In genomic region chr2:96664366-96664765, GRCh38 we compare ENCODE assay signal across 22 cellular contexts. TPM values are rescaled to one million over a fixed set of nuclear protein-coding genes. Genes with fewer than 3 reads are reported as not detected.
DNase-seq lines count a peak whose midpoint lies in the region; ATAC-seq and TF ChIP-seq lines count a peak whose summit lies in the region.
"Had no signal": no experiment of that assay in that cellular context is flagged by ENCODE, and none has a peak within 500 bp of the region (broad histone marks: within the 10 kb centered on the region; RNA-seq: fewer than 3 reads in every experiment).

No MANE protein-coding gene starts in this region.

- peak overlapping the region; percentile 19 for H3K9ac ChIP-seq in adipocyte (ENCODE audit: low read length)
- peak overlapping the region; percentile 43 for H3K9ac ChIP-seq in skeletal muscle satellite cell (ENCODE audit: low read depth, low read length)

- H3K36me3 ChIP-seq in adipocyte (ENCODE audit: control insufficient read depth, insufficient read depth, low read length, severe bottlenecking): no peaks in the 10 kb centered on the region
- H3K36me3 ChIP-seq in skeletal muscle satellite cell (ENCODE audit: insufficient read depth, low read length): no peaks in the 10 kb centered on the region
- H3K36me3 ChIP-seq: spleen had no signal

- no peaks in the 10 kb centered on the region for H3K27me3 ChIP-seq in adipocyte (replicated peaks; ENCODE audit: control insufficient read depth, insufficient read depth, low read length)
- H3K27me3 ChIP-seq in skeletal muscle satellite cell (ENCODE audit: control insufficient read depth, insufficient read depth, low read length): peaks cover 2% of the 10 kb centered on the region
- H3K27me3 ChIP-seq: foreskin keratinocyte, spleen had no signal

- H3K4me3 Mint-ChIP-seq in activated CD4-positive, alpha-beta T cell treated with anti-CD3 and anti-CD28 coated beads, Interleukin-2, amount 10 ng/mL, durations not matched to agents 7 days and 5 days: no peak overlapping the region

- H3K4me3 ChIP-seq in adipocyte (ENCODE audit: low read length) (no peak overlapping the region), fibroblast of mammary gland (ENCODE audit: control insufficient read depth, low read depth, low read length) (no peak overlapping the region), skeletal muscle satellite cell (ENCODE audit: low read length) (no peak overlapping the region)
- H3K4me3 ChIP-seq: spleen had no signal

- H3K9me3 Mint-ChIP-seq in activated CD4-positive, alpha-beta T cell treated with anti-CD3 and anti-CD28 coated beads, Interleukin-2, amount 10 ng/mL, durations not matched to agents 7 days and 5 days: peaks cover 4% of the 10 kb centered on the region

- H3K4me1 ChIP-seq in adipocyte (ENCODE audit: control insufficient read depth, insufficient read depth, low read length): peaks cover 13% of the 10 kb centered on the region
- peaks cover 16% of the 10 kb centered on the region for H3K4me1 ChIP-seq in skeletal muscle satellite cell (ENCODE audit: control insufficient read depth, insufficient read depth, low read length)

- CTCF ChIA-PET in activated CD4-positive, alpha-beta T cell treated with anti-CD3 and anti-CD28 coated beads, Interleukin-2, amount 10 ng/mL, durations not matched to agents 7 days and 5 days (lab: Charles Lee): interaction anchor here (0.5 to 1.0 kb wide), 2 partner anchors 31 to 257 kb away, joined by 3 read pairs; no protein-coding TSS in a partner anchor

- no peak for ATAC-seq in GM21786 (IDR thresholded peaks at IDR 0.05; ENCODE audit: unreplicated experiment)

- TF ChIP-seq CTCF in fibroblast of mammary gland (conservative IDR thresholded peaks at IDR 0.05; ENCODE audit: control insufficient read depth, insufficient read depth, low read depth, low read length): no peak

- no peaks in the 10 kb centered on the region for H3K36me3 Mint-ChIP-seq in activated CD4-positive, alpha-beta T cell treated with anti-CD3 and anti-CD28 coated beads, Interleukin-2, amount 10 ng/mL, durations not matched to agents 7 days and 5 days (ENCODE audit: low read depth)

- POLR2A ChIA-PET in activated CD4-positive, alpha-beta T cell treated with anti-CD3 and anti-CD28 coated beads, Interleukin-2, amount 10 ng/mL, durations not matched to agents 7 days and 5 days (lab: Charles Lee): no interaction called here

- no peaks in the 10 kb centered on the region for H3K4me1 Mint-ChIP-seq in activated CD4-positive, alpha-beta T cell treated with anti-CD3 and anti-CD28 coated beads, Interleukin-2, amount 10 ng/mL, durations not matched to agents 7 days and 5 days

- H3K27me3 Mint-ChIP-seq in activated CD4-positive, alpha-beta T cell treated with anti-CD3 and anti-CD28 coated beads, Interleukin-2, amount 10 ng/mL, durations not matched to agents 7 days and 5 days: no peaks in the 10 kb centered on the region

- DNase-seq in HCEC 1CT (peak; percentile 21), adipocyte (ENCODE audit: low read depth) (peak; percentile 15), fibroblast of mammary gland (ENCODE audit: low read depth) (peak; percentile 20), NCI-H1417 (lab: John Stamatoyannopoulos, UW) (no peak)
- DNase-seq in stimulated activated CD4-positive, alpha-beta T cell treated with anti-CD3 and anti-CD28 coated beads, Interleukin-4, amount 100 ng/mL, for 1 hour: no peak
- DNase-seq in activated CD4-positive, alpha-beta T cell treated with anti-CD3 and anti-CD28 coated beads, Interleukin-2, amount 10 ng/mL, durations not matched to agents 7 days and 5 days: no peak
- DNase-seq: activated CD8-positive, alpha-beta memory T cell treated with anti-CD3 and anti-CD28 coated beads, Interleukin-2, amount 50 U/mL, for 48 hours; activated gamma-delta T cell treated with Interleukin-2 at 50 U/mL for 16 hours; COR-L47; Karpas-422; NCI-H1417 treated with DMSO at 0.1 percent for 48 hours; NCI-H2171; NCI-H69; SHP77 treated with DMSO at 0.1 percent for 48 hours; spleen; substantia nigra had no signal

- no peak overlapping the region for H3K27ac Mint-ChIP-seq in activated CD4-positive, alpha-beta T cell treated with anti-CD3 and anti-CD28 coated beads, Interleukin-2, amount 10 ng/mL, durations not matched to agents 7 days and 5 days
- H3K27ac Mint-ChIP-seq: progenitor cell of endocrine pancreas had no signal

- no peak overlapping the region for H3K4me2 ChIP-seq in skeletal muscle satellite cell (ENCODE audit: low read length)

- H3K9me3 ChIP-seq in adipocyte (ENCODE audit: control insufficient read depth, low read length) (no peaks in the 10 kb centered on the region), skeletal muscle satellite cell (replicated peaks; ENCODE audit: low read length) (no peaks in the 10 kb centered on the region)

RNA-seq across cellular contexts. Expression of gene FER1L5, which starts 21.8 kb away (rescaled TPM):
- 0.22 and 0.25 TPM in 2 replicates for total RNA-seq in skeletal muscle satellite cell (2012; rRNA removed)
- total RNA-seq in activated CD4-positive, alpha-beta T cell treated with anti-CD3 and anti-CD28 coated beads, Interleukin-2, amount 10 ng/mL, durations not matched to agents 7 days and 5 days: not detected
- total RNA-seq: HT-29; T-helper 1 cell treated with Interleukin-12 subunit alpha and Interleukin-12 subunit beta and Interleukin-4 antibody, amounts not matched to agents 30 ng/mL and 1 ng/mL, for 36 hours had no signal

RNA-seq across cellular contexts. Expression of gene KANSL3, which starts 26.3 kb away (rescaled TPM):
- 13.3 and 14.7 TPM in 2 replicates for total RNA-seq in skeletal muscle satellite cell (2012; rRNA removed)
- 10 to 100 TPM; 47.2 to 52.4 TPM for total RNA-seq in activated CD4-positive, alpha-beta T cell treated with anti-CD3 and anti-CD28 coated beads, Interleukin-2, amount 10 ng/mL, durations not matched to agents 7 days and 5 days

Comparison
In these comparisons a context has a peak if more than half of its experiments do, and no peak if none do; other contexts are left out.
1. DNase-seq: peak in HCEC 1CT (single experiment), adipocyte (single experiment) and fibroblast of mammary gland (single experiment); none in NCI-H1417 (0 of 3), stimulated activated CD4-positive, alpha-beta T cell treated with anti-CD3 and anti-CD28 coated beads, Interleukin-4, amount 100 ng/mL, for 1 hour (single experiment) and activated CD4-positive, alpha-beta T cell treated with anti-CD3 and anti-CD28 coated beads, Interleukin-2, amount 10 ng/mL, durations not matched to agents 7 days and 5 days (single experiment).